ENCODE assay signal across 8 cellular contexts in the genomic region with DNA sequence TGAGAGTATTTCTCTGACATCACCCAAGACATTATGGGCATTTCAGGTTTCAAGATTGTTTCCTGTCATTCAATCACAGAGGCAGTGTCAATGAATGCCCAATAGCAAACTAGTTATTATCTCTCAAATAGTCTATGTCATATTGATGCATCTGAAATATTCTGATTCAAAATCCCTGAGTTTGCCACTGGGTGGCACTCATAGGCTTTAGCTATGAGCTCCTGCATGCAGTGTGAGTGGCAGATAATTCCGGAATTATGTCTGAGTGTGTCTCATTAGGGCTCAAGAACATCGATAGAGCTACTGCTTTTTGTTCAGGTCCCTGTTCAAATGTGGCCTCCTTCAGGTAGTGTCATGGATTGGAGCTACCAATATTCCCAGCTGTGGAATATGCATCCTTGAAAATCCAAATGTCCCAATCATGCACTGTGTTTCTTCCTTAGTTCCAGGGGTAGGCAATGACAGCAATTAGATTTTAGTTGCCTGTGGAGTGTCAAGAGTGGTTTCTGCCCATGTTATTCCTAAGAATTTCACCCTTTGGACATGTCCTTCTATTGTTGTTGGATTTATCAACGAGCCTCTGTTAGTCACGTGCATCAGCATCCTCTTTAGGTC. TPM values are rescaled to one million over a fixed set of nuclear protein-coding genes. Genes with fewer than 3 reads are reported as not detected.
A peak's percentile ranks its signal among the peaks of the same experiment; 100 is the strongest.
DNase-seq lines count a peak whose midpoint lies in the region; ATAC-seq and FAIRE-seq lines count a peak whose summit lies in the region.

No MANE protein-coding gene starts in this region.

- peak; percentile 4 for FAIRE-seq in RCC 7860 (lab: Jason Lieb, UNC)

- DNase-seq in DMS79 treated with DMSO at 0.1 percent for 48 hours (lab: John Stamatoyannopoulos, UW) (peak; percentile 56), HT1080 (ENCODE audit: low read depth) (peak; percentile 20), RCC 7860 (ENCODE audit: low spot score) (peak; percentile 22), astrocyte of the hippocampus (ENCODE audit: low read depth, low spot score) (peak; percentile 67), iPS DF 4.7 (ENCODE audit: extremely low read depth, low spot score) (peak; percentile 7), GF-D8 (lab: John Stamatoyannopoulos, UW) (no peak)
- DNase-seq in stimulated activated CD4-positive, alpha-beta T cell treated with anti-CD3 and anti-CD28 coated beads, Interleukin-1b, Interleukin-23, amount 100 ng/mL, for 24 hours (ENCODE audit: low read depth in 4 of 4, low spot score in 1 of 4) = peak in 3 of 4 experiments; percentile 9 to 13 (median 10)

- ATAC-seq in HG02938 (IDR thresholded peaks at IDR 0.05; ENCODE audit: unreplicated experiment) = no peak

RNA-seq across cellular contexts. Expression of a gene that starts 7.8 kb away (rescaled TPM):
- not detected in 2 replicates for total RNA-seq in HT1080 (2014; rRNA removed; shearing (Covaris generic))
- not detected in 2 replicates for polyA plus RNA-seq in HT1080 (2015; cell fraction: cytosol; rRNA removed)
- not detected in 2 replicates for polyA plus RNA-seq in HT1080 (2015; cell fraction: nucleus; rRNA removed)

RNA-seq across cellular contexts. Expression of a gene that starts 30.9 kb away (rescaled TPM):
- not detected in 2 replicates for total RNA-seq in HT1080 (2014; rRNA removed; shearing (Covaris generic))
- polyA plus RNA-seq in HT1080 (2015; cell fraction: cytosol; rRNA removed) = not detected in 2 replicates
- polyA plus RNA-seq in HT1080 (2015; cell fraction: nucleus; rRNA removed) = not detected in 2 replicates

RNA-seq across cellular contexts. Expression of a gene that starts 35.9 kb away (rescaled TPM):
- total RNA-seq in HT1080 (2014; rRNA removed; shearing (Covaris generic)) = 127 and 135 TPM in 2 replicates
- polyA plus RNA-seq in HT1080 (2015; cell fraction: cytosol; rRNA removed) = 80.7 and 91.5 TPM in 2 replicates
- 100 and 111 TPM in 2 replicates for polyA plus RNA-seq in HT1080 (2015; cell fraction: nucleus; rRNA removed)
